In genomic region chr22:29096736-29097669, GRCh38 we compare ENCODE assay signal across 1 cellular context.
A peak's percentile ranks its signal among the peaks of the same experiment; 100 is the strongest.
TF ChIP-seq lines count a peak whose summit lies in the region.

No MANE protein-coding gene starts in this region.

TF ChIP-seq in K562, 482 proteins besides CTCF, POLR2A, EP300 and RAD21 (continued from another document and continues in another):
- TF ChIP-seq RNF219 (CRISPR knock-in tag; IDR thresholded peaks at IDR 0.05) (no peak), MBD2 (IDR thresholded peaks at IDR 0.05; ENCODE audit: borderline replicate concordance, low read depth) (0 out of 2 replicates have a peak, but pooled peaks have one; percentile 22), HDAC8 (tag; IDR thresholded peaks at IDR 0.05) (0 out of 2 replicates have a peak, but pooled peaks have one; percentile 38), CBX8 (IDR thresholded peaks at IDR 0.05; ENCODE audit: borderline replicate concordance, extremely low read depth, low read depth, low read length, poor library complexity, severe bottlenecking) (no peak), KDM4B (IDR thresholded peaks at IDR 0.05; ENCODE audit: borderline replicate concordance in 2 of 2, low read depth in 1 of 2) (no peak), ZNF354B (CRISPR knock-in tag; IDR thresholded peaks at IDR 0.05) (no peak), DMBX1 (CRISPR knock-in tag; IDR thresholded peaks at IDR 0.05; ENCODE audit: borderline replicate concordance) (peak; percentile 82; the same call in 1 of the 2 replicates), GTF2E2 (tag; IDR thresholded peaks at IDR 0.05) (no peak), IRF2 (CRISPR knock-in tag; IDR thresholded peaks at IDR 0.05) (no peak), SAFB (IDR thresholded peaks at IDR 0.05; ENCODE audit: borderline replicate concordance, low read depth, low read length) (no peak), KLF10 (CRISPR knock-in tag; IDR thresholded peaks at IDR 0.05) (no peak), YBX1 (IDR thresholded peaks at IDR 0.05) (no peak), ZNF589 (CRISPR knock-in tag; IDR thresholded peaks at IDR 0.05; ENCODE audit: low read depth) (peak; percentile 83), CHD4 (IDR thresholded peaks at IDR 0.05; ENCODE audit: insufficient read depth, insufficient replicate concordance, low read depth, low read length, poor library complexity, severe bottlenecking) (no peak), CBX2 (IDR thresholded peaks at IDR 0.05; ENCODE audit: insufficient read depth, low read length, poor library complexity, severe bottlenecking) (no peak), NELFE (IDR thresholded peaks at IDR 0.05; ENCODE audit: insufficient read depth, insufficient read length) (no peak), ZNF253 (CRISPR knock-in tag; conservative IDR thresholded peaks at IDR 0.05) (no peak), HSF4 (CRISPR knock-in tag; IDR thresholded peaks at IDR 0.05; ENCODE audit: borderline replicate concordance) (no peak), FOS (IDR thresholded peaks at IDR 0.05; ENCODE audit: extremely low read depth, insufficient read length) (no peak), ZNF124 (CRISPR knock-in tag; IDR thresholded peaks at IDR 0.05) (no peak), CSDE1 (IDR thresholded peaks at IDR 0.05) (no peak), ELF2 (CRISPR knock-in tag; IDR thresholded peaks at IDR 0.05) (no peak), PBX2 (CRISPR knock-in tag; IDR thresholded peaks at IDR 0.05; ENCODE audit: low read depth) (no peak), PBX2 (tag; conservative IDR thresholded peaks at IDR 0.05; ENCODE audit: low read depth) (peak; percentile 32; the same call in 1 of the 2 replicates), DIDO1 (tag; IDR thresholded peaks at IDR 0.05; ENCODE audit: low read depth) (no peak), ZBTB7A (IDR thresholded peaks at IDR 0.05; ENCODE audit: borderline replicate concordance, control insufficient read depth, low read depth, low read length) (no peak), ZNF311 (CRISPR knock-in tag; IDR thresholded peaks at IDR 0.05) (no peak), ZBTB1 (CRISPR knock-in tag; IDR thresholded peaks at IDR 0.05; ENCODE audit: borderline replicate concordance, low read depth) (no peak), ZFP1 (CRISPR knock-in tag; IDR thresholded peaks at IDR 0.05) (no peak), KHSRP (IDR thresholded peaks at IDR 0.05) (no peak), ZNF583 (CRISPR knock-in tag; IDR thresholded peaks at IDR 0.05) (peak; percentile 65; the same call in 1 of the 2 replicates), ZBTB5 (IDR thresholded peaks at IDR 0.05) (no peak), NFIX (CRISPR knock-in tag; IDR thresholded peaks at IDR 0.05; ENCODE audit: low read depth) (no peak), CHD2 (IDR thresholded peaks at IDR 0.05; ENCODE audit: low read depth, low read length) (no peak), NCOA6 (IDR thresholded peaks at IDR 0.05) (no peak), CBFA2T2 (conservative IDR thresholded peaks at IDR 0.05) (peak; percentile 59), ZNF644 (tag; IDR thresholded peaks at IDR 0.05; ENCODE audit: low read depth) (peak; percentile 89), NFE2 (IDR thresholded peaks at IDR 0.05; ENCODE audit: low read depth) (no peak), PTTG1 (tag; IDR thresholded peaks at IDR 0.05; ENCODE audit: low read depth) (no peak), BDP1 (IDR thresholded peaks at IDR 0.05; ENCODE audit: insufficient read depth, insufficient read length) (no peak), HOXB6 (CRISPR knock-in tag; IDR thresholded peaks at IDR 0.05; ENCODE audit: borderline replicate concordance) (no peak), TARDBP (IDR thresholded peaks at IDR 0.05) (no peak), NRF1 (conservative IDR thresholded peaks at IDR 0.05 in 1 of 2, IDR thresholded peaks at IDR 0.05 in 1 of 2) (0 out of 4 replicates have a peak, but pooled peaks of 1 of the 2 experiments have one; percentile 12), MYNN (IDR thresholded peaks at IDR 0.05) (peak; percentile 53; the same call in 1 of the 2 replicates), MYNN (CRISPR knock-in tag; IDR thresholded peaks at IDR 0.05) (no peak), JUNB (CRISPR knock-in tag; conservative IDR thresholded peaks at IDR 0.05) (no peak), POLR2H (tag; IDR thresholded peaks at IDR 0.05; ENCODE audit: low read depth) (0 out of 2 replicates have a peak, but pooled peaks have one; percentile 28)
- TF ChIP-seq, protein P1, sequence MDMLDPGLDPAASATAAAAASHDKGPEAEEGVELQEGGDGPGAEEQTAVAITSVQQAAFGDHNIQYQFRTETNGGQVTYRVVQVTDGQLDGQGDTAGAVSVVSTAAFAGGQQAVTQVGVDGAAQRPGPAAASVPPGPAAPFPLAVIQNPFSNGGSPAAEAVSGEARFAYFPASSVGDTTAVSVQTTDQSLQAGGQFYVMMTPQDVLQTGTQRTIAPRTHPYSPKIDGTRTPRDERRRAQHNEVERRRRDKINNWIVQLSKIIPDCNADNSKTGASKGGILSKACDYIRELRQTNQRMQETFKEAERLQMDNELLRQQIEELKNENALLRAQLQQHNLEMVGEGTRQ (CRISPR knock-in tag; IDR thresholded peaks at IDR 0.05): no peak
- TF ChIP-seq, protein P2, sequence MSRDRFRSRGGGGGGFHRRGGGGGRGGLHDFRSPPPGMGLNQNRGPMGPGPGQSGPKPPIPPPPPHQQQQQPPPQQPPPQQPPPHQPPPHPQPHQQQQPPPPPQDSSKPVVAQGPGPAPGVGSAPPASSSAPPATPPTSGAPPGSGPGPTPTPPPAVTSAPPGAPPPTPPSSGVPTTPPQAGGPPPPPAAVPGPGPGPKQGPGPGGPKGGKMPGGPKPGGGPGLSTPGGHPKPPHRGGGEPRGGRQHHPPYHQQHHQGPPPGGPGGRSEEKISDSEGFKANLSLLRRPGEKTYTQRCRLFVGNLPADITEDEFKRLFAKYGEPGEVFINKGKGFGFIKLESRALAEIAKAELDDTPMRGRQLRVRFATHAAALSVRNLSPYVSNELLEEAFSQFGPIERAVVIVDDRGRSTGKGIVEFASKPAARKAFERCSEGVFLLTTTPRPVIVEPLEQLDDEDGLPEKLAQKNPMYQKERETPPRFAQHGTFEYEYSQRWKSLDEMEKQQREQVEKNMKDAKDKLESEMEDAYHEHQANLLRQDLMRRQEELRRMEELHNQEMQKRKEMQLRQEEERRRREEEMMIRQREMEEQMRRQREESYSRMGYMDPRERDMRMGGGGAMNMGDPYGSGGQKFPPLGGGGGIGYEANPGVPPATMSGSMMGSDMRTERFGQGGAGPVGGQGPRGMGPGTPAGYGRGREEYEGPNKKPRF (IDR thresholded peaks at IDR 0.05; ENCODE audit: low read depth, low read length): no peak
- TF ChIP-seq, protein P3, sequence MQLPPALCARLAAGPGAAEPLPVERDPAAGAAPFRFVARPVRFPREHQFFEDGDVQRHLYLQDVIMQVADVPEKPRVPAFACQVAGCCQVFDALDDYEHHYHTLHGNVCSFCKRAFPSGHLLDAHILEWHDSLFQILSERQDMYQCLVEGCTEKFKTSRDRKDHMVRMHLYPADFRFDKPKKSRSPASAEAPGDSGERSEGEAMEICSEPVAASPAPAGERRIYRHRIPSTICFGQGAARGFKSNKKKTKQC (CRISPR knock-in tag; IDR thresholded peaks at IDR 0.05): no peak
- TF ChIP-seq, protein P4, sequence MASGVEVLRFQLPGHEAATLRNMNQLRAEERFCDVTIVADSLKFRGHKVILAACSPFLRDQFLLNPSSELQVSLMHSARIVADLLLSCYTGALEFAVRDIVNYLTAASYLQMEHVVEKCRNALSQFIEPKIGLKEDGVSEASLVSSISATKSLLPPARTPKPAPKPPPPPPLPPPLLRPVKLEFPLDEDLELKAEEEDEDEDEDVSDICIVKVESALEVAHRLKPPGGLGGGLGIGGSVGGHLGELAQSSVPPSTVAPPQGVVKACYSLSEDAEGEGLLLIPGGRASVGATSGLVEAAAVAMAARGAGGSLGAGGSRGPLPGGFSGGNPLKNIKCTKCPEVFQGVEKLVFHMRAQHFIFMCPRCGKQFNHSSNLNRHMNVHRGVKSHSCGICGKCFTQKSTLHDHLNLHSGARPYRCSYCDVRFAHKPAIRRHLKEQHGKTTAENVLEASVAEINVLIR (CRISPR knock-in tag; IDR thresholded peaks at IDR 0.05): no peak
- TF ChIP-seq, protein P5, sequence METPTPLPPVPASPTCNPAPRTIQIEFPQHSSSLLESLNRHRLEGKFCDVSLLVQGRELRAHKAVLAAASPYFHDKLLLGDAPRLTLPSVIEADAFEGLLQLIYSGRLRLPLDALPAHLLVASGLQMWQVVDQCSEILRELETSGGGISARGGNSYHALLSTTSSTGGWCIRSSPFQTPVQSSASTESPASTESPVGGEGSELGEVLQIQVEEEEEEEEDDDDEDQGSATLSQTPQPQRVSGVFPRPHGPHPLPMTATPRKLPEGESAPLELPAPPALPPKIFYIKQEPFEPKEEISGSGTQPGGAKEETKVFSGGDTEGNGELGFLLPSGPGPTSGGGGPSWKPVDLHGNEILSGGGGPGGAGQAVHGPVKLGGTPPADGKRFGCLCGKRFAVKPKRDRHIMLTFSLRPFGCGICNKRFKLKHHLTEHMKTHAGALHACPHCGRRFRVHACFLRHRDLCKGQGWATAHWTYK (CRISPR knock-in tag; IDR thresholded peaks at IDR 0.05): no peak
- TF ChIP-seq, protein P6, sequence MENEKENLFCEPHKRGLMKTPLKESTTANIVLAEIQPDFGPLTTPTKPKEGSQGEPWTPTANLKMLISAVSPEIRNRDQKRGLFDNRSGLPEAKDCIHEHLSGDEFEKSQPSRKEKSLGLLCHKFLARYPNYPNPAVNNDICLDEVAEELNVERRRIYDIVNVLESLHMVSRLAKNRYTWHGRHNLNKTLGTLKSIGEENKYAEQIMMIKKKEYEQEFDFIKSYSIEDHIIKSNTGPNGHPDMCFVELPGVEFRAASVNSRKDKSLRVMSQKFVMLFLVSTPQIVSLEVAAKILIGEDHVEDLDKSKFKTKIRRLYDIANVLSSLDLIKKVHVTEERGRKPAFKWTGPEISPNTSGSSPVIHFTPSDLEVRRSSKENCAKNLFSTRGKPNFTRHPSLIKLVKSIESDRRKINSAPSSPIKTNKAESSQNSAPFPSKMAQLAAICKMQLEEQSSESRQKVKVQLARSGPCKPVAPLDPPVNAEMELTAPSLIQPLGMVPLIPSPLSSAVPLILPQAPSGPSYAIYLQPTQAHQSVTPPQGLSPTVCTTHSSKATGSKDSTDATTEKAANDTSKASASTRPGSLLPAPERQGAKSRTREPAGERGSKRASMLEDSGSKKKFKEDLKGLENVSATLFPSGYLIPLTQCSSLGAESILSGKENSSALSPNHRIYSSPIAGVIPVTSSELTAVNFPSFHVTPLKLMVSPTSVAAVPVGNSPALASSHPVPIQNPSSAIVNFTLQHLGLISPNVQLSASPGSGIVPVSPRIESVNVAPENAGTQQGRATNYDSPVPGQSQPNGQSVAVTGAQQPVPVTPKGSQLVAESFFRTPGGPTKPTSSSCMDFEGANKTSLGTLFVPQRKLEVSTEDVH (IDR thresholded peaks at IDR 0.05; ENCODE audit: low read depth, partially characterized antibody): no peak
- TF ChIP-seq, protein P7, sequence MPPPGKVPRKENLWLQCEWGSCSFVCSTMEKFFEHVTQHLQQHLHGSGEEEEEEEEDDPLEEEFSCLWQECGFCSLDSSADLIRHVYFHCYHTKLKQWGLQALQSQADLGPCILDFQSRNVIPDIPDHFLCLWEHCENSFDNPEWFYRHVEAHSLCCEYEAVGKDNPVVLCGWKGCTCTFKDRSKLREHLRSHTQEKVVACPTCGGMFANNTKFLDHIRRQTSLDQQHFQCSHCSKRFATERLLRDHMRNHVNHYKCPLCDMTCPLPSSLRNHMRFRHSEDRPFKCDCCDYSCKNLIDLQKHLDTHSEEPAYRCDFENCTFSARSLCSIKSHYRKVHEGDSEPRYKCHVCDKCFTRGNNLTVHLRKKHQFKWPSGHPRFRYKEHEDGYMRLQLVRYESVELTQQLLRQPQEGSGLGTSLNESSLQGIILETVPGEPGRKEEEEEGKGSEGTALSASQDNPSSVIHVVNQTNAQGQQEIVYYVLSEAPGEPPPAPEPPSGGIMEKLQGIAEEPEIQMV (tag; conservative IDR thresholded peaks at IDR 0.05; ENCODE audit: low read depth): no peak; the same call in 1 of the 2 replicates
